In genomic region chr10:97718659-97719142, GRCh38 we compare ENCODE assay signal across 10 cellular contexts. TPM values are rescaled to one million over a fixed set of nuclear protein-coding genes. Genes with fewer than 3 reads are reported as not detected.
A peak's percentile ranks its signal among the peaks of the same experiment; 100 is the strongest.
DNase-seq lines count a peak whose midpoint lies in the region; ATAC-seq, FAIRE-seq and TF ChIP-seq lines count a peak whose summit lies in the region.
"Had no signal": no experiment of that assay in that cellular context is flagged by ENCODE, and none has a peak within 500 bp of the region (broad histone marks: within the 10 kb centered on the region; RNA-seq: fewer than 3 reads in every experiment).

No MANE protein-coding gene starts in this region.

- no peak for TF ChIP-seq RAD21 in HepG2 (CRISPR knock-in tag; IDR thresholded peaks at IDR 0.05)

- no TSS peak for BruUV-seq in HepG2 (replicated peaks; lab: Mats Ljungman, UMichigan)

- in situ Hi-C loops in HepG2 (cut with HindIII; ENCODE audit: extremely low pct_ligation_motif_present, low pct_unique_long_range_greater_than_20kb): no loop called here
- in situ Hi-C loops in G401 (cut with HindIII; ENCODE audit: low sequenced_read_pairs): no loop called here

- POLR2A ChIA-PET in HepG2 (lab: Yijun Ruan, JAX): interaction anchor here (1.0 to 1.3 kb wide), 2 partner anchors 8 to 18 kb away, joined by 3 read pairs; partner anchors contain the start of gene ZFYVE27

- TF ChIP-seq EP300 in HepG2 (IDR thresholded peaks at IDR 0.05; ENCODE audit: low read depth in 2 of 2, low read length in 2 of 2): no peak
- no peak for TF ChIP-seq EP300 in HepG2 (CRISPR knock-in tag; IDR thresholded peaks at IDR 0.05; ENCODE audit: borderline replicate concordance)
- peak; percentile 73 for TF ChIP-seq EP300 in tibial nerve (IDR thresholded peaks at IDR 0.05)

- peaks cover 0 to 9% of the 10 kb centered on the region in 2 donors for H3K36me3 ChIP-seq in adrenal gland (replicated peaks in 1 of 2)
- no peaks in the 10 kb centered on the region for H3K36me3 ChIP-seq in HepG2 (replicated peaks in 1 of 2; ENCODE audit: control insufficient read depth in 1 of 2, insufficient read depth in 2 of 2, low read length in 2 of 2)
- peaks cover 0 to 20% (median 0%) of the 10 kb centered on the region in 3 donors for H3K36me3 ChIP-seq in tibial nerve
- H3K36me3 ChIP-seq in smooth muscle cell (ENCODE audit: low read depth): no peaks in the 10 kb centered on the region
- H3K36me3 ChIP-seq: gastrocnemius medialis had no signal

- no peaks in the 10 kb centered on the region for H3K9me3 ChIP-seq in adrenal gland (replicated peaks in 1 of 3)
- H3K9me3 ChIP-seq in HepG2 (ENCODE audit: low read length): no peaks in the 10 kb centered on the region
- H3K9me3 ChIP-seq in tibial nerve: no peaks in the 10 kb centered on the region
- H3K9me3 ChIP-seq in smooth muscle cell (replicated peaks; ENCODE audit: low read depth): no peaks in the 10 kb centered on the region
- H3K9me3 ChIP-seq: gastrocnemius medialis had no signal

- H3K79me2 ChIP-seq in HepG2 (ENCODE audit: insufficient read depth, low read length) (no peaks in the 10 kb centered on the region), smooth muscle cell (ENCODE audit: low read depth) (peaks cover 16% of the 10 kb centered on the region)

- TF ChIP-seq POLR2A in adrenal gland (IDR thresholded peaks at IDR 0.05): no peak
- TF ChIP-seq POLR2A in HepG2 (IDR thresholded peaks at IDR 0.05; ENCODE audit: insufficient read depth in 1 of 2, low read depth in 2 of 2, low read length in 2 of 2): no peak
- TF ChIP-seq POLR2A in tibial nerve (IDR thresholded peaks at IDR 0.05): no peak

- TF ChIP-seq CTCF in adrenal gland (IDR thresholded peaks at IDR 0.05): no peak
- TF ChIP-seq CTCF in HepG2 (CRISPR knock-in tag; IDR thresholded peaks at IDR 0.05): no peak
- no peak for TF ChIP-seq CTCF in tibial nerve (IDR thresholded peaks at IDR 0.05)
- no peak for TF ChIP-seq CTCF in smooth muscle cell (IDR thresholded peaks at IDR 0.05; ENCODE audit: borderline replicate concordance, insufficient read depth, poor library complexity, severe bottlenecking)

- no peak overlapping the region for H3K4me3 ChIP-seq in adrenal gland
- H3K4me3 ChIP-seq in HepG2 (replicated peaks in 1 of 3; ENCODE audit: insufficient read depth in 1 of 3, low read depth in 2 of 3, low read length in 3 of 3): peak overlapping the region in 1 of 3 experiments; percentile 49; a peak in 2 of 6 replicates
- no peak overlapping the region for H3K4me3 ChIP-seq in tibial nerve
- no peak overlapping the region for H3K4me3 ChIP-seq in smooth muscle cell
- H3K4me3 ChIP-seq: gastrocnemius medialis had no signal

- CTCF ChIA-PET in HepG2 (lab: Yijun Ruan, JAX; ENCODE audit: low intra/inter-chr PET ratio, low total read pairs): no interaction called here

- H2AFZ ChIP-seq in HepG2 (ENCODE audit: low read length) (no peak overlapping the region), smooth muscle cell (ENCODE audit: low read depth) (no peak overlapping the region)

- no peaks in the 10 kb centered on the region for H3F3A ChIP-seq in smooth muscle cell (ENCODE audit: low read depth)

- intact Hi-C loops in adrenal gland (cut with DNase I): no loop called here
- intact Hi-C loops in HepG2 (cut with micrococcal nuclease; ENCODE audit: unreplicated experiment): no loop called here

- H3K9ac ChIP-seq in HepG2 (ENCODE audit: insufficient read depth, low read depth, low read length): no peak overlapping the region
- no peak overlapping the region for H3K9ac ChIP-seq in smooth muscle cell (ENCODE audit: low read depth)

- peak overlapping the region; percentile 73 for H3K4me2 ChIP-seq in HepG2 (ENCODE audit: low read depth, low read length)
- H3K4me2 ChIP-seq in smooth muscle cell: no peak overlapping the region

- peak; percentile 58 for FAIRE-seq in HepG2 (lab: Jason Lieb, UNC)

- H3K4me1 ChIP-seq in adrenal gland (replicated peaks in 1 of 2) (peaks cover 0 to 16% of the 10 kb centered on the region in 2 donors), HepG2 (ENCODE audit: insufficient read depth, low read length) (peaks cover 20% of the 10 kb centered on the region), tibial nerve (peaks cover 6 to 69% (median 44%) of the 10 kb centered on the region in 4 donors), smooth muscle cell (ENCODE audit: low read depth) (peaks cover 30% of the 10 kb centered on the region)

- peak; percentile 58 for ATAC-seq in HepG2
- ATAC-seq: activated CD8-positive, alpha-beta T cell treated with anti-CD3 and anti-CD28 coated beads for 36 hours had no signal

- no peaks in the 10 kb centered on the region for H3K27me3 ChIP-seq in adrenal gland
- H3K27me3 ChIP-seq in HepG2 (ENCODE audit: control insufficient read depth in 1 of 2, insufficient read depth in 2 of 2, low read length in 2 of 2): peaks cover 0 to 10% of the 10 kb centered on the region in 2 experiments; a peak in 2 of 5 replicates
- H3K27me3 ChIP-seq in tibial nerve: no peaks in the 10 kb centered on the region
- H3K27me3 ChIP-seq in smooth muscle cell (ENCODE audit: low read depth): no peaks in the 10 kb centered on the region

- peak overlapping the region in 1 of 5 donors; percentile 71 for H3K27ac ChIP-seq in adrenal gland
- no peak overlapping the region for H3K27ac ChIP-seq in HepG2 (ENCODE audit: extremely low read length, insufficient read depth, low read length)
- peak overlapping the region; percentile 58 to 99 (median 81) for H3K27ac ChIP-seq in tibial nerve
- H3K27ac ChIP-seq in smooth muscle cell (ENCODE audit: low read depth): no peak overlapping the region

- 44 to 74% (median 56%) methylated on average over 8 of the region's 8 CpGs for WGBS in adrenal gland, 4 donors
- 0% methylated on average over 4 of the region's 8 CpGs for WGBS in HepG2 (ENCODE audit: low lambda C conversion rate)
- WGBS in tibial nerve, 2 donors: 20 to 25% methylated on average over 8 of the region's 8 CpGs
- 77% methylated on average over 8 of the region's 8 CpGs for whole genome bisulfite sequencing in smooth muscle cell (ENCODE audit: low lambda C conversion rate)

- peak; percentile 52 for DNase-seq in NCI-H82 (lab: John Stamatoyannopoulos, UW)
- no peak for DNase-seq in NCI-H82 treated with DMSO at 0.1 percent for 48 hours (lab: John Stamatoyannopoulos, UW; ENCODE audit: unreplicated experiment)
- peak in 4 of 7 donors; percentile 18 to 69 (median 50) for DNase-seq in adrenal gland
- DNase-seq in HepG2 (ENCODE audit: low spot score): peak; percentile 61
- DNase-seq in tibial nerve (ENCODE audit: low spot score in 2 of 2): peak; percentile 72 to 80
- no peak for DNase-seq in cerebellar nuclear complex (lab: John Stamatoyannopoulos, UW)
- no peak for DNase-seq in smooth muscle cell (lab: John Stamatoyannopoulos, UW; ENCODE audit: unreplicated experiment)
- no peak for DNase-seq in G401 (ENCODE audit: low spot score)
- DNase-seq: activated CD8-positive, alpha-beta T cell treated with anti-CD3 and anti-CD28 coated beads for 36 hours had no signal

- H4K20me1 ChIP-seq in HepG2 (ENCODE audit: insufficient read depth, low read length) (no peaks in the 10 kb centered on the region), smooth muscle cell (ENCODE audit: low read depth) (peaks cover 28% of the 10 kb centered on the region)

RNA-seq across cellular contexts. Expression of gene MARVELD1, which starts 5.2 kb away (rescaled TPM):
- total RNA-seq in adrenal gland: 10 to 100 TPM in 4 of 8 donors, 1 to 10 TPM in 4; 4.2 to 23.5 (median 10.2) TPM
- 10 to 100 TPM in 2 of 3 donors, 1 to 10 TPM in 1; 6.3 to 11.7 (median 10.7) TPM for polyA plus RNA-seq in adrenal gland
- not detected in 2 replicates for total RNA-seq in HepG2 (2016; rRNA removed; fragmentation: Illumina TruSeq; extraction: Trizol)
- not detected in 2 replicates for total RNA-seq in HepG2 (2016; cell fraction: cytosol; rRNA removed; fragmentation: Illumina TruSeq; extraction: Trizol; ENCODE audit: low read depth)
- total RNA-seq in HepG2 (2016; cell fraction: insoluble cytoplasmic fraction; rRNA removed; fragmentation: Illumina TruSeq; extraction: Trizol): not detected in 2 replicates
- total RNA-seq in HepG2 (2016; cell fraction: membrane; rRNA removed; fragmentation: Illumina TruSeq; extraction: Trizol): not detected in 2 replicates
- not detected in 2 replicates for total RNA-seq in HepG2 (2016; cell fraction: nucleus; rRNA removed; fragmentation: Illumina TruSeq; extraction: Trizol)
- polyA plus RNA-seq in HepG2 (2011; rRNA removed): 0.08 TPM in 1 of 2 replicates, not detected in the other
- polyA plus RNA-seq in HepG2 (2011; cell fraction: cytosol; rRNA removed): 0.03 TPM in 1 of 2 replicates, not detected in the other
- polyA plus RNA-seq in HepG2 (2011; cell fraction: nucleus; rRNA removed): 0.03 and 0.26 TPM in 2 replicates
- not detected in 2 replicates for polyA plus RNA-seq in HepG2 (2012)
- polyA plus RNA-seq in HepG2 (2016; cell fraction: cytosol; fragmentation: Illumina TruSeq; extraction: Trizol; ENCODE audit: low read depth): not detected in 2 replicates
- not detected in 2 replicates for polyA plus RNA-seq in HepG2 (2016; cell fraction: insoluble cytoplasmic fraction; fragmentation: Illumina TruSeq; extraction: Trizol; ENCODE audit: low read depth)
- polyA plus RNA-seq in HepG2 (2016; cell fraction: membrane; fragmentation: Illumina TruSeq; extraction: Trizol; ENCODE audit: low read depth): not detected in 2 replicates
- polyA plus RNA-seq in HepG2 (2016; cell fraction: nucleus; fragmentation: Illumina TruSeq; extraction: Trizol; ENCODE audit: insufficient read depth, low read depth): not detected in 2 replicates
- 33.8 TPM in 1 of 2 replicates, not detected in the other for polyA minus RNA-seq in HepG2 (2011; rRNA and poly(A)+ RNA removed; ENCODE audit: low replicate concordance)
- polyA minus RNA-seq in HepG2 (2011; cell fraction: cytosol; rRNA and poly(A)+ RNA removed): not detected in 2 replicates
- 0.13 TPM in 1 of 2 replicates, not detected in the other for polyA minus RNA-seq in HepG2 (2011; cell fraction: nucleus; rRNA and poly(A)+ RNA removed)
- 10 to 100 TPM; 28.0 to 45.3 (median 42.2) TPM for total RNA-seq in tibial nerve
- 46.3 and 58.4 TPM in 2 replicates for total RNA-seq in smooth muscle cell
- polyA plus RNA-seq in smooth muscle cell: 95.5 and 132 TPM in 2 replicates
- total RNA-seq in G401 (2014; rRNA removed; shearing (Covaris generic)): 35.0 and 61.1 TPM in 2 replicates

RNA-seq across cellular contexts. Expression of gene ZFYVE27, which starts 18.2 kb away (rescaled TPM):
- total RNA-seq in adrenal gland (10 to 100 TPM; 26.7 to 45.3 (median 32.4) TPM), HepG2 (2016; rRNA removed; fragmentation: Illumina TruSeq; extraction: Trizol) (6.1 and 19.7 TPM in 2 replicates), tibial nerve (10 to 100 TPM; 33.4 to 46.8 (median 42.7) TPM), smooth muscle cell (7.0 and 9.7 TPM in 2 replicates)
- polyA plus RNA-seq in adrenal gland (10 to 100 TPM; 23.6 to 39.3 (median 31.7) TPM), HepG2 (2011; rRNA removed) (20.5 and 26.9 TPM in 2 replicates), smooth muscle cell (11.4 and 14.0 TPM in 2 replicates)
- total RNA-seq in HepG2 (2016; cell fraction: cytosol; rRNA removed; fragmentation: Illumina TruSeq; extraction: Trizol; ENCODE audit: low read depth): 2.8 and 3.8 TPM in 2 replicates
- 5.8 and 20.5 TPM in 2 replicates for total RNA-seq in HepG2 (2016; cell fraction: insoluble cytoplasmic fraction; rRNA removed; fragmentation: Illumina TruSeq; extraction: Trizol)
- 4.5 and 6.1 TPM in 2 replicates for total RNA-seq in HepG2 (2016; cell fraction: membrane; rRNA removed; fragmentation: Illumina TruSeq; extraction: Trizol)
- total RNA-seq in HepG2 (2016; cell fraction: nucleus; rRNA removed; fragmentation: Illumina TruSeq; extraction: Trizol): 36.5 and 37.6 TPM in 2 replicates
- polyA plus RNA-seq in HepG2 (2011; cell fraction: cytosol; rRNA removed): 11.3 and 12.9 TPM in 2 replicates
- polyA plus RNA-seq in HepG2 (2011; cell fraction: nucleus; rRNA removed): 107 and 112 TPM in 2 replicates
- polyA plus RNA-seq in HepG2 (2012): 13.0 and 18.5 TPM in 2 replicates
- 0.68 and 0.92 TPM in 2 replicates for polyA plus RNA-seq in HepG2 (2016; cell fraction: cytosol; fragmentation: Illumina TruSeq; extraction: Trizol; ENCODE audit: low read depth)
- 4.2 and 4.9 TPM in 2 replicates for polyA plus RNA-seq in HepG2 (2016; cell fraction: insoluble cytoplasmic fraction; fragmentation: Illumina TruSeq; extraction: Trizol; ENCODE audit: low read depth)
- 1.7 and 2.1 TPM in 2 replicates for polyA plus RNA-seq in HepG2 (2016; cell fraction: membrane; fragmentation: Illumina TruSeq; extraction: Trizol; ENCODE audit: low read depth)
- polyA plus RNA-seq in HepG2 (2016; cell fraction: nucleus; fragmentation: Illumina TruSeq; extraction: Trizol; ENCODE audit: insufficient read depth, low read depth): 50.1 and 57.5 TPM in 2 replicates
- polyA minus RNA-seq in HepG2 (2011; rRNA and poly(A)+ RNA removed; ENCODE audit: low replicate concordance): 26.7 and 43.3 TPM in 2 replicates
- 6.0 and 6.5 TPM in 2 replicates for polyA minus RNA-seq in HepG2 (2011; cell fraction: cytosol; rRNA and poly(A)+ RNA removed)
- polyA minus RNA-seq in HepG2 (2011; cell fraction: nucleus; rRNA and poly(A)+ RNA removed): 45.2 and 45.3 TPM in 2 replicates
- total RNA-seq in G401 (2014; rRNA removed; shearing (Covaris generic)): 21.8 and 24.8 TPM in 2 replicates

RNA-seq across cellular contexts. Expression of gene AVPI1, which starts 31.7 kb away (rescaled TPM):
- 10 to 100 TPM; 13.1 to 73.6 (median 26.1) TPM for total RNA-seq in adrenal gland
- 10 to 100 TPM; 15.4 to 19.7 (median 15.7) TPM for polyA plus RNA-seq in adrenal gland
- 39.8 and 47.6 TPM in 2 replicates for total RNA-seq in HepG2 (2016; rRNA removed; fragmentation: Illumina TruSeq; extraction: Trizol)
- 17.3 and 23.9 TPM in 2 replicates for total RNA-seq in HepG2 (2016; cell fraction: cytosol; rRNA removed; fragmentation: Illumina TruSeq; extraction: Trizol; ENCODE audit: low read depth)
- total RNA-seq in HepG2 (2016; cell fraction: insoluble cytoplasmic fraction; rRNA removed; fragmentation: Illumina TruSeq; extraction: Trizol): 40.9 and 48.9 TPM in 2 replicates
- 32.7 and 40.7 TPM in 2 replicates for total RNA-seq in HepG2 (2016; cell fraction: membrane; rRNA removed; fragmentation: Illumina TruSeq; extraction: Trizol)
- total RNA-seq in HepG2 (2016; cell fraction: nucleus; rRNA removed; fragmentation: Illumina TruSeq; extraction: Trizol): 19.1 and 24.2 TPM in 2 replicates
- polyA plus RNA-seq in HepG2 (2011; rRNA removed): 60.6 and 61.2 TPM in 2 replicates
- 46.9 and 72.0 TPM in 2 replicates for polyA plus RNA-seq in HepG2 (2011; cell fraction: cytosol; rRNA removed)
- 30.9 and 32.2 TPM in 2 replicates for polyA plus RNA-seq in HepG2 (2011; cell fraction: nucleus; rRNA removed)
- polyA plus RNA-seq in HepG2 (2012): 17.8 and 27.6 TPM in 2 replicates
- polyA plus RNA-seq in HepG2 (2016; cell fraction: cytosol; fragmentation: Illumina TruSeq; extraction: Trizol; ENCODE audit: low read depth): 15.1 and 21.8 TPM in 2 replicates
- 52.4 and 52.8 TPM in 2 replicates for polyA plus RNA-seq in HepG2 (2016; cell fraction: insoluble cytoplasmic fraction; fragmentation: Illumina TruSeq; extraction: Trizol; ENCODE audit: low read depth)
- polyA plus RNA-seq in HepG2 (2016; cell fraction: membrane; fragmentation: Illumina TruSeq; extraction: Trizol; ENCODE audit: low read depth): 23.9 and 32.8 TPM in 2 replicates
- polyA plus RNA-seq in HepG2 (2016; cell fraction: nucleus; fragmentation: Illumina TruSeq; extraction: Trizol; ENCODE audit: insufficient read depth, low read depth): 25.4 and 28.6 TPM in 2 replicates
- 68.6 and 143 TPM in 2 replicates for polyA minus RNA-seq in HepG2 (2011; rRNA and poly(A)+ RNA removed; ENCODE audit: low replicate concordance)
- 32.1 and 32.4 TPM in 2 replicates for polyA minus RNA-seq in HepG2 (2011; cell fraction: cytosol; rRNA and poly(A)+ RNA removed)
- 21.8 and 28.6 TPM in 2 replicates for polyA minus RNA-seq in HepG2 (2011; cell fraction: nucleus; rRNA and poly(A)+ RNA removed)
- 100 to 1,000 TPM; 113 to 253 (median 170) TPM for total RNA-seq in tibial nerve
- total RNA-seq in smooth muscle cell: 14.9 and 23.8 TPM in 2 replicates
- polyA plus RNA-seq in smooth muscle cell: 26.9 and 32.5 TPM in 2 replicates
- 19.1 and 24.4 TPM in 2 replicates for total RNA-seq in G401 (2014; rRNA removed; shearing (Covaris generic))

RNA-seq across cellular contexts. Expression of gene SFRP5, which starts 53.1 kb away (rescaled TPM):
- total RNA-seq in adrenal gland: 10 to 100 TPM in 2 of 8 donors, 1 to 10 TPM in 3, under 1 TPM in 3; 0.32 to 12.9 (median 1.9) TPM
- polyA plus RNA-seq in adrenal gland: 10 to 100 TPM in 1 of 3 donors, 1 to 10 TPM in 2; 8.0 to 43.4 (median 8.7) TPM
- total RNA-seq in HepG2 (2016; rRNA removed; fragmentation: Illumina TruSeq; extraction: Trizol): 0.83 and 1.7 TPM in 2 replicates
- total RNA-seq in HepG2 (2016; cell fraction: cytosol; rRNA removed; fragmentation: Illumina TruSeq; extraction: Trizol; ENCODE audit: low read depth): 0.09 and 0.61 TPM in 2 replicates
- 0.89 and 2.0 TPM in 2 replicates for total RNA-seq in HepG2 (2016; cell fraction: insoluble cytoplasmic fraction; rRNA removed; fragmentation: Illumina TruSeq; extraction: Trizol)
- total RNA-seq in HepG2 (2016; cell fraction: membrane; rRNA removed; fragmentation: Illumina TruSeq; extraction: Trizol): 1.0 and 1.9 TPM in 2 replicates
- total RNA-seq in HepG2 (2016; cell fraction: nucleus; rRNA removed; fragmentation: Illumina TruSeq; extraction: Trizol): 1.2 and 1.3 TPM in 2 replicates
- polyA plus RNA-seq in HepG2 (2011; rRNA removed): 0.16 and 0.32 TPM in 2 replicates
- 0.19 and 0.67 TPM in 2 replicates for polyA plus RNA-seq in HepG2 (2011; cell fraction: cytosol; rRNA removed)
- polyA plus RNA-seq in HepG2 (2011; cell fraction: nucleus; rRNA removed): 0.27 TPM in 1 of 2 replicates, not detected in the other
- 0.07 and 0.08 TPM in 2 replicates for polyA plus RNA-seq in HepG2 (2012)
- 0.59 and 0.68 TPM in 2 replicates for polyA plus RNA-seq in HepG2 (2016; cell fraction: cytosol; fragmentation: Illumina TruSeq; extraction: Trizol; ENCODE audit: low read depth)
- polyA plus RNA-seq in HepG2 (2016; cell fraction: insoluble cytoplasmic fraction; fragmentation: Illumina TruSeq; extraction: Trizol; ENCODE audit: low read depth): 1.1 and 1.2 TPM in 2 replicates
- 0.91 and 1.5 TPM in 2 replicates for polyA plus RNA-seq in HepG2 (2016; cell fraction: membrane; fragmentation: Illumina TruSeq; extraction: Trizol; ENCODE audit: low read depth)
- 2.7 and 3.2 TPM in 2 replicates for polyA plus RNA-seq in HepG2 (2016; cell fraction: nucleus; fragmentation: Illumina TruSeq; extraction: Trizol; ENCODE audit: insufficient read depth, low read depth)
- 0.76 TPM in 1 of 2 replicates, not detected in the other for polyA minus RNA-seq in HepG2 (2011; rRNA and poly(A)+ RNA removed; ENCODE audit: low replicate concordance)
- polyA minus RNA-seq in HepG2 (2011; cell fraction: cytosol; rRNA and poly(A)+ RNA removed): 0.79 TPM in 1 of 2 replicates, not detected in the other
- polyA minus RNA-seq in HepG2 (2011; cell fraction: nucleus; rRNA and poly(A)+ RNA removed): not detected in 2 replicates
- total RNA-seq in tibial nerve: 100 to 1,000 TPM; 183 to 530 (median 479) TPM
- total RNA-seq in smooth muscle cell: not detected in 2 replicates
- polyA plus RNA-seq in smooth muscle cell: 0.11 and 0.12 TPM in 2 replicates
- total RNA-seq in G401 (2014; rRNA removed; shearing (Covaris generic)): not detected in 2 replicates

Comparison
In these comparisons a context has a peak if more than half of its experiments do, and no peak if none do; other contexts are left out.
1. DNase-seq: peak in NCI-H82 (single experiment), adrenal gland (4 of 7), HepG2 (single experiment) and tibial nerve (2 of 2); none in NCI-H82 treated with DMSO at 0.1 percent for 48 hours (single experiment), cerebellar nuclear complex (0 of 2), smooth muscle cell (single experiment) and G401 (single experiment).
2. H3K27ac ChIP-seq: peak in tibial nerve (4 of 4); none in HepG2 (single experiment) and smooth muscle cell (single experiment).
3. RNA of gene MARVELD1, which starts 5.2 kb away (total RNA-seq): 35.0 to 61.1 TPM in G401, 46.3 to 58.4 TPM in smooth muscle cell, 28.0 to 45.3 TPM in tibial nerve and 4.2 to 23.5 TPM in adrenal gland; not detected in HepG2; every median in the first group is over 4 times any median in the second.